In genomic region chr11:59142530-59143507, GRCh38 we compare ENCODE assay signal across 1 cellular context.
TF ChIP-seq lines count a peak whose summit lies in the region.

Gene FAM111A, plus strand, starts transcription at chr11:59142856. Its CDS starts 6,017 bp downstream, at chr11:59148873.

TF ChIP-seq in GM12878, 131 proteins besides CTCF, POLR2A, EP300 and RAD21 (continued from another document and continues in another):
- TF ChIP-seq HSF1 (IDR thresholded peaks at IDR 0.05; ENCODE audit: low read depth, low read length) = no peak
- TF ChIP-seq E2F4 (IDR thresholded peaks at IDR 0.05; ENCODE audit: low read depth, low read length) = no peak; the same call in 1 of the 2 replicates
- TF ChIP-seq MLLT1 (IDR thresholded peaks at IDR 0.05) = peak; percentile 60; the same call in 1 of the 2 replicates
- no peak for TF ChIP-seq ZBTB4 (CRISPR knock-in tag; IDR thresholded peaks at IDR 0.05)
- no peak for TF ChIP-seq ZNF207 (IDR thresholded peaks at IDR 0.05; ENCODE audit: borderline replicate concordance)
- TF ChIP-seq RCOR1 (conservative IDR thresholded peaks at IDR 0.05; ENCODE audit: low read depth, low read length) = no peak
- TF ChIP-seq USF1 (IDR thresholded peaks at IDR 0.05; ENCODE audit: borderline replicate concordance, extremely low read length, insufficient read depth, low read depth, low read length) = no peak
- TF ChIP-seq PBX3 (IDR thresholded peaks at IDR 0.05; ENCODE audit: insufficient replicate concordance, low read depth, low read length) = peak; percentile 36
- TF ChIP-seq BRCA1 (IDR thresholded peaks at IDR 0.05; ENCODE audit: low read depth, low read length) = peak; percentile 29; the same call in 1 of the 2 replicates
- peak; percentile 90 for TF ChIP-seq EED (IDR thresholded peaks at IDR 0.05; ENCODE audit: low read depth)
- TF ChIP-seq SMAD5 (IDR thresholded peaks at IDR 0.05; ENCODE audit: low read depth) = no peak
- peak; percentile 55 for TF ChIP-seq MXI1 (IDR thresholded peaks at IDR 0.05; ENCODE audit: low read depth, low read length)
- peak; percentile 100 for TF ChIP-seq RBBP5 (conservative IDR thresholded peaks at IDR 0.05)
- peak; percentile 36; the same call in 1 of the 2 replicates for TF ChIP-seq LARP7 (IDR thresholded peaks at IDR 0.05)
- peak; percentile 26 to 27; a peak in 1 of 4 replicates for TF ChIP-seq BHLHE40 (IDR thresholded peaks at IDR 0.05; ENCODE audit: borderline replicate concordance in 1 of 2, low read depth in 2 of 2, low read length in 1 of 2)
- no peak for TF ChIP-seq IRF5 (IDR thresholded peaks at IDR 0.05; ENCODE audit: borderline replicate concordance)
- no peak for TF ChIP-seq ZNF687 (IDR thresholded peaks at IDR 0.05)
- peak; percentile 68; the same call in 1 of the 2 replicates for TF ChIP-seq SIN3A (IDR thresholded peaks at IDR 0.05; ENCODE audit: low read depth, low read length)
- TF ChIP-seq EGR1 (IDR thresholded peaks at IDR 0.05; ENCODE audit: borderline replicate concordance in 1 of 2, low read depth in 2 of 2, low read length in 2 of 2) = peak in 1 of 2 experiments; percentile 50; a peak in 1 of 3 replicates
- no peak for TF ChIP-seq SIX5 (IDR thresholded peaks at IDR 0.05; ENCODE audit: low read depth, low read length, severe bottlenecking)
- TF ChIP-seq MTA2 (IDR thresholded peaks at IDR 0.05; ENCODE audit: low read depth) = peak; percentile 56; the same call in 1 of the 2 replicates
- TF ChIP-seq IKZF1 (conservative IDR thresholded peaks at IDR 0.05) = peak; percentile 94
- no peak for TF ChIP-seq CEBPB (IDR thresholded peaks at IDR 0.05; ENCODE audit: borderline replicate concordance in 1 of 2, low read depth in 2 of 2, low read length in 2 of 2)
- peak; percentile 92 to 93 for TF ChIP-seq IKZF2 (IDR thresholded peaks at IDR 0.05)
- peak; percentile 36; the same call in 1 of the 2 replicates for TF ChIP-seq SMARCA5 (IDR thresholded peaks at IDR 0.05)
- peak; percentile 31; the same call in 1 of the 2 replicates for TF ChIP-seq ZBTB40 (IDR thresholded peaks at IDR 0.05; ENCODE audit: borderline replicate concordance)
- 0 out of 2 replicates have a peak, but pooled peaks have one; percentile 41 for TF ChIP-seq BACH1 (IDR thresholded peaks at IDR 0.05; ENCODE audit: borderline replicate concordance)
- TF ChIP-seq MYC (IDR thresholded peaks at IDR 0.05; ENCODE audit: insufficient read depth, insufficient read length, insufficient replicate concordance, low read length, severe bottlenecking) = peak; percentile 12
- TF ChIP-seq CBX3 (IDR thresholded peaks at IDR 0.05; ENCODE audit: borderline replicate concordance, low read depth) = no peak
- peak; percentile 84 for TF ChIP-seq RELB (IDR thresholded peaks at IDR 0.05; ENCODE audit: low read depth)
- TF ChIP-seq RELA (IDR thresholded peaks at IDR 0.05; ENCODE audit: borderline replicate concordance, partially characterized antibody) = peak; percentile 45
- no peak for TF ChIP-seq KLF5 (IDR thresholded peaks at IDR 0.05; ENCODE audit: partially characterized antibody)
- TF ChIP-seq HDGF (IDR thresholded peaks at IDR 0.05) = peak; percentile 88
- no peak for TF ChIP-seq ATF7 (IDR thresholded peaks at IDR 0.05; ENCODE audit: low read depth)
- no peak for TF ChIP-seq TARDBP (IDR thresholded peaks at IDR 0.05; ENCODE audit: borderline replicate concordance)
- TF ChIP-seq FOXM1 (IDR thresholded peaks at IDR 0.05; ENCODE audit: low read depth, low read length) = peak; percentile 39; the same call in 1 of the 2 replicates
